25 cellular contexts compared by ENCODE assay signal in genomic region chr1:182658055-182658454, GRCh38. TPM values are rescaled to one million over a fixed set of nuclear protein-coding genes. Genes with fewer than 3 reads are reported as not detected.
DNase-seq lines count a peak whose midpoint lies in the region; ATAC-seq lines count a peak whose summit lies in the region.
"Had no signal": no experiment of that assay in that cellular context is flagged by ENCODE, and none has a peak within 500 bp of the region (broad histone marks: within the 10 kb centered on the region; RNA-seq: fewer than 3 reads in every experiment).

No MANE protein-coding gene starts in this region.

- no peak for ATAC-seq in HG03108 (IDR thresholded peaks at IDR 0.05; ENCODE audit: unreplicated experiment)
- ATAC-seq: GM12878, HCT116, PC-3 had no signal

- intact Hi-C loops in activated naive CD4-positive, alpha-beta T cell treated with anti-CD3 and anti-CD28 coated beads for 36 hours (cut with micrococcal nuclease): no loop called here

- no peak overlapping the region for H3K4me3 ChIP-seq in H7 (ENCODE audit: insufficient read depth, low read depth, low read length)
- H3K4me3 ChIP-seq: BLaER1 treated with 17β-estradiol and CSF1 and Interleukin-3, amounts not matched to agents 10 nM and 100 nM; GM12878 had no signal

- H3K27me3 Mint-ChIP-seq in activated naive CD4-positive, alpha-beta T cell treated with anti-CD3 and anti-CD28 coated beads for 36 hours (ENCODE audit: low read depth): no peaks in the 10 kb centered on the region

- no peaks in the 10 kb centered on the region for H3K36me3 Mint-ChIP-seq in activated naive CD4-positive, alpha-beta T cell treated with anti-CD3 and anti-CD28 coated beads for 36 hours (ENCODE audit: low read depth)
- H3K36me3 Mint-ChIP-seq: IgD-negative memory B cell had no signal

- peak; percentile 35 for DNase-seq in Ammon's horn (ENCODE audit: low spot score)
- DNase-seq in H7: peak; percentile 45
- DNase-seq in cerebellar cortex (ENCODE audit: low spot score): peak; percentile 93
- DNase-seq in middle frontal gyrus (ENCODE audit: extremely low spot score, low spot score): peak; percentile 19
- DNase-seq in activated naive CD4-positive, alpha-beta T cell treated with anti-CD3 and anti-CD28 coated beads for 36 hours: no peak
- no peak for DNase-seq in T-helper 1 cell
- DNase-seq: CD4-positive, alpha-beta T cell; COR-L47; DMS53; GOT3; NCI-H1048; NCI-H1436; NCI-H2029 treated with DMSO at 0.1 percent for 48 hours; NCI-H2171; NCI-H226; NCI-H510A; PC-3; SK-N-SH; SW 1271 had no signal

- CTCF ChIA-PET in activated naive CD4-positive, alpha-beta T cell treated with anti-CD3 and anti-CD28 coated beads for 36 hours (lab: Charles Lee): no interaction called here

- no peak overlapping the region for H3K27ac Mint-ChIP-seq in activated naive CD4-positive, alpha-beta T cell treated with anti-CD3 and anti-CD28 coated beads for 36 hours
- H3K27ac Mint-ChIP-seq: CD4-positive, alpha-beta T cell; IgD-negative memory B cell had no signal

- H3K4me1 Mint-ChIP-seq in activated naive CD4-positive, alpha-beta T cell treated with anti-CD3 and anti-CD28 coated beads for 36 hours (ENCODE audit: low read depth): no peaks in the 10 kb centered on the region

- no peaks in the 10 kb centered on the region; the same call in 1 of the 2 replicates for H3K27me3 ChIP-seq in H7 (ENCODE audit: control insufficient read depth, insufficient read depth, low read length)
- H3K27me3 ChIP-seq: BLaER1 treated with 17β-estradiol and CSF1 and Interleukin-3, amounts not matched to agents 10 nM and 100 nM had no signal

- H3K9me3 Mint-ChIP-seq in activated naive CD4-positive, alpha-beta T cell treated with anti-CD3 and anti-CD28 coated beads for 36 hours: no peaks in the 10 kb centered on the region
- H3K9me3 Mint-ChIP-seq: CD4-positive, alpha-beta T cell; IgD-negative memory B cell had no signal

- H3K4me3 Mint-ChIP-seq in activated naive CD4-positive, alpha-beta T cell treated with anti-CD3 and anti-CD28 coated beads for 36 hours: no peak overlapping the region
- H3K4me3 Mint-ChIP-seq: CD4-positive, alpha-beta T cell; IgD-negative memory B cell had no signal

- no peaks in the 10 kb centered on the region for H3K36me3 ChIP-seq in H7 (replicated peaks; ENCODE audit: control insufficient read depth, insufficient read depth, low read length)
- H3K36me3 ChIP-seq: BLaER1 treated with 17β-estradiol and CSF1 and Interleukin-3, amounts not matched to agents 10 nM and 100 nM had no signal

RNA-seq across cellular contexts. Expression of gene RGS8, which starts 26.3 kb away (rescaled TPM):
- total RNA-seq in H7 (2014; rRNA removed; shearing (Covaris generic)): 2.3 and 14.2 TPM in 2 replicates
- total RNA-seq in activated naive CD4-positive, alpha-beta T cell treated with anti-CD3 and anti-CD28 coated beads for 36 hours: not detected
- total RNA-seq: CD4-positive, alpha-beta T cell; Daoy; PC-3 had no signal

RNA-seq across cellular contexts. Expression of gene RGS16, which starts 53.9 kb away (rescaled TPM):
- total RNA-seq in H7 (2014; rRNA removed; shearing (Covaris generic)): 22.0 and 29.1 TPM in 2 replicates
- 10 to 100 TPM; 35.3 to 37.3 TPM for total RNA-seq in activated naive CD4-positive, alpha-beta T cell treated with anti-CD3 and anti-CD28 coated beads for 36 hours

Comparison
In these comparisons a context has a peak if more than half of its experiments do, and no peak if none do; other contexts are left out.
1. DNase-seq: peak in Ammon's horn (single experiment), H7 (single experiment), cerebellar cortex (single experiment) and middle frontal gyrus (single experiment); none in activated naive CD4-positive, alpha-beta T cell treated with anti-CD3 and anti-CD28 coated beads for 36 hours (single experiment) and T-helper 1 cell (0 of 5).